ENCODE assay signal across 16 cellular contexts in genomic region chr22:43427296-43428004, GRCh38. TPM values are rescaled to one million over a fixed set of nuclear protein-coding genes. Genes with fewer than 3 reads are reported as not detected.
DNase-seq lines count a peak whose midpoint lies in the region; ATAC-seq and TF ChIP-seq lines count a peak whose summit lies in the region.
"Had no signal": no experiment of that assay in that cellular context is flagged by ENCODE, and none has a peak within 500 bp of the region (broad histone marks: within the 10 kb centered on the region; RNA-seq: fewer than 3 reads in every experiment).

No MANE protein-coding gene starts in this region.

- no peak overlapping the region for H3K14ac ChIP-seq in neuronal stem cell (ENCODE audit: low read length)

- CTCF ChIA-PET in activated CD4-positive, alpha-beta memory T cell treated with anti-CD3 and anti-CD28 coated beads, Interleukin-2, amount 10 ng/mL, durations not matched to agents 7 days and 5 days (lab: Charles Lee) = no interaction called here

- TF ChIP-seq CTCF in GM12872 (IDR thresholded peaks at IDR 0.05; ENCODE audit: insufficient read depth, low read depth, low read length) (peak; percentile 8; the same call in 1 of the 3 replicates), RWPE2 (IDR thresholded peaks at IDR 0.05; ENCODE audit: poor library complexity, severe bottlenecking) (no peak), glutamatergic neuron (IDR thresholded peaks at IDR 0.05; ENCODE audit: partially characterized antibody, unreplicated experiment) (peak; percentile 31)

- peak; percentile 35 for DNase-seq in RWPE2 (ENCODE audit: low spot score)
- DNase-seq in glutamatergic neuron = peak; percentile 5
- DNase-seq in neuronal stem cell (ENCODE audit: low spot score) = no peak
- DNase-seq in T-helper 1 cell = no peak
- DNase-seq in kidney glomerular epithelial cell (lab: John Stamatoyannopoulos, UW) = no peak
- DNase-seq in amygdala (lab: John Stamatoyannopoulos, UW) = no peak
- no peak for DNase-seq in activated CD4-positive, alpha-beta memory T cell treated with anti-CD3 and anti-CD28 coated beads, Interleukin-2, amount 10 ng/mL, durations not matched to agents 7 days and 5 days
- DNase-seq: ACHN; Calu3; CD4-positive, alpha-beta memory T cell; Kasumi-1; NCI-H1105 treated with DMSO at 0.1 percent for 48 hours; NCI-H1930; NCI-H69; RPMI8226 had no signal

- no peak overlapping the region for H2BK5ac ChIP-seq in neuronal stem cell (ENCODE audit: low read length)

- no peak overlapping the region for H3K23ac ChIP-seq in neuronal stem cell (ENCODE audit: low read depth, low read length, poor library complexity)

- H2BK12ac ChIP-seq in neuronal stem cell (ENCODE audit: low read length) = no peak overlapping the region

- H3K4me1 ChIP-seq in RWPE2 (ENCODE audit: insufficient read depth, poor library complexity, severe bottlenecking) (no peaks in the 10 kb centered on the region), neuronal stem cell (ENCODE audit: control insufficient read depth in 2 of 2, insufficient read depth in 1 of 2, low read depth in 1 of 2, low read length in 2 of 2) (peaks cover 0 to 38% of the 10 kb centered on the region in 2 donors)

- peaks cover 49% of the 10 kb centered on the region for H3K27me3 ChIP-seq in RWPE2 (ENCODE audit: insufficient read depth, poor library complexity, severe bottlenecking)
- peaks cover 0 to 19% (median 0%) of the 10 kb centered on the region in 3 experiments for H3K27me3 ChIP-seq in neuronal stem cell (ENCODE audit: control insufficient read depth in 3 of 3, insufficient read depth in 3 of 3, low read depth in 1 of 3, low read length in 3 of 3)

- no CpG with 5 or more reads among the region's 23 CpGs for WGBS in neuronal stem cell (ENCODE audit: extremely low coverage in 2 of 2, insufficient read length in 2 of 2, insufficient replicate concordance in 1 of 2), 2 donors

- H4K8ac ChIP-seq in neuronal stem cell (ENCODE audit: low read depth, low read length) = no peak overlapping the region

- H3K18ac ChIP-seq in neuronal stem cell (ENCODE audit: low read length) = peak overlapping the region; percentile 84

- H2AK5ac ChIP-seq in neuronal stem cell (ENCODE audit: low read depth, low read length) = peak overlapping the region; percentile 54

- ATAC-seq in RWPE2 (ENCODE audit: low read depth) = no peak

- H3K36me3 ChIP-seq in RWPE2 (ENCODE audit: low read depth) (no peaks in the 10 kb centered on the region), neuronal stem cell (replicated peaks in 1 of 2; ENCODE audit: control insufficient read depth in 2 of 2, insufficient read depth in 2 of 2, low read length in 2 of 2) (peaks cover 0 to 4% of the 10 kb centered on the region in 2 donors)

- no peak overlapping the region for H2BK120ac ChIP-seq in neuronal stem cell (ENCODE audit: low read depth, low read length)

- H3K9me3 Mint-ChIP-seq in glutamatergic neuron (ENCODE audit: unreplicated experiment) = no peaks in the 10 kb centered on the region
- H3K9me3 Mint-ChIP-seq in activated CD4-positive, alpha-beta memory T cell treated with anti-CD3 and anti-CD28 coated beads, Interleukin-2, amount 10 ng/mL, durations not matched to agents 7 days and 5 days = no peaks in the 10 kb centered on the region
- H3K9me3 Mint-ChIP-seq: CD4-positive, alpha-beta memory T cell had no signal

- POLR2A ChIA-PET in activated CD4-positive, alpha-beta memory T cell treated with anti-CD3 and anti-CD28 coated beads, Interleukin-2, amount 10 ng/mL, durations not matched to agents 7 days and 5 days (lab: Charles Lee) = no interaction called here

- H3K4me2 ChIP-seq in neuronal stem cell (ENCODE audit: insufficient read depth, low read length, poor library complexity, severe bottlenecking) = no peak overlapping the region

- H3K4me3 Mint-ChIP-seq in glutamatergic neuron (ENCODE audit: unreplicated experiment) = no peak overlapping the region
- no peak overlapping the region for H3K4me3 Mint-ChIP-seq in activated CD4-positive, alpha-beta memory T cell treated with anti-CD3 and anti-CD28 coated beads, Interleukin-2, amount 10 ng/mL, durations not matched to agents 7 days and 5 days
- H3K4me3 Mint-ChIP-seq: CD4-positive, alpha-beta memory T cell had no signal

- H3K36me3 Mint-ChIP-seq in glutamatergic neuron (ENCODE audit: unreplicated experiment) = no peaks in the 10 kb centered on the region
- H3K36me3 Mint-ChIP-seq in activated CD4-positive, alpha-beta memory T cell treated with anti-CD3 and anti-CD28 coated beads, Interleukin-2, amount 10 ng/mL, durations not matched to agents 7 days and 5 days (ENCODE audit: low read depth) = no peaks in the 10 kb centered on the region
- H3K36me3 Mint-ChIP-seq: CD4-positive, alpha-beta memory T cell had no signal

- no peak overlapping the region for H3K4ac ChIP-seq in neuronal stem cell (ENCODE audit: low read length)

- H3K27ac ChIP-seq in RWPE2 (ENCODE audit: poor library complexity, severe bottlenecking) (no peak overlapping the region), neuronal stem cell (replicated peaks; ENCODE audit: low read length) (no peak overlapping the region)

- H3K4me3 ChIP-seq in RWPE2 (ENCODE audit: severe bottlenecking) (no peak overlapping the region), neuronal stem cell (ENCODE audit: low read length in 2 of 2) (no peak overlapping the region)

- H3K9me3 ChIP-seq in RWPE2 (ENCODE audit: severe bottlenecking) (no peaks in the 10 kb centered on the region), neuronal stem cell (replicated peaks in 1 of 2; ENCODE audit: control insufficient read depth in 2 of 2, insufficient read depth in 1 of 2, low read depth in 1 of 2, low read length in 2 of 2) (no peaks in the 10 kb centered on the region)

- peaks cover 4% of the 10 kb centered on the region for H3K4me1 Mint-ChIP-seq in glutamatergic neuron (ENCODE audit: low read depth, unreplicated experiment)
- H3K4me1 Mint-ChIP-seq in activated CD4-positive, alpha-beta memory T cell treated with anti-CD3 and anti-CD28 coated beads, Interleukin-2, amount 10 ng/mL, durations not matched to agents 7 days and 5 days = no peaks in the 10 kb centered on the region
- H3K4me1 Mint-ChIP-seq: CD4-positive, alpha-beta memory T cell had no signal

- H3K79me1 ChIP-seq in neuronal stem cell (ENCODE audit: low read depth, low read length) = peaks cover 6% of the 10 kb centered on the region

- peak overlapping the region; percentile 30 for H2BK15ac ChIP-seq in neuronal stem cell (ENCODE audit: low read length)

- no peak overlapping the region for H3K9ac ChIP-seq in neuronal stem cell (ENCODE audit: low read depth, low read length, poor library complexity)

- H2AFZ ChIP-seq in neuronal stem cell (ENCODE audit: low read length) = no peak overlapping the region

- H4K91ac ChIP-seq in neuronal stem cell (ENCODE audit: low read depth, low read length, poor library complexity) = no peak overlapping the region

- no peak overlapping the region for H3K27ac Mint-ChIP-seq in glutamatergic neuron (ENCODE audit: unreplicated experiment)
- H3K27ac Mint-ChIP-seq in activated CD4-positive, alpha-beta memory T cell treated with anti-CD3 and anti-CD28 coated beads, Interleukin-2, amount 10 ng/mL, durations not matched to agents 7 days and 5 days = no peak overlapping the region
- H3K27ac Mint-ChIP-seq: CD4-positive, alpha-beta memory T cell had no signal

- H3K27me3 Mint-ChIP-seq in glutamatergic neuron (ENCODE audit: unreplicated experiment) = peaks cover 2% of the 10 kb centered on the region
- H3K27me3 Mint-ChIP-seq in activated CD4-positive, alpha-beta memory T cell treated with anti-CD3 and anti-CD28 coated beads, Interleukin-2, amount 10 ng/mL, durations not matched to agents 7 days and 5 days = peaks cover 3% of the 10 kb centered on the region

RNA-seq across cellular contexts. Expression of gene MPPED1, which starts 15.6 kb away (rescaled TPM):
- 0.37 TPM for total RNA-seq in glutamatergic neuron (ENCODE audit: unreplicated experiment)
- 37.3 TPM for polyA plus RNA-seq in neuronal stem cell (2013, experiment 1 of 2)
- 37.4 TPM for polyA plus RNA-seq in neuronal stem cell (2013, experiment 2 of 2)
- not detected for total RNA-seq in activated CD4-positive, alpha-beta memory T cell treated with anti-CD3 and anti-CD28 coated beads, Interleukin-2, amount 10 ng/mL, durations not matched to agents 7 days and 5 days
- total RNA-seq: Calu3; CD4-positive, alpha-beta memory T cell had no signal
- polyA plus RNA-seq: CD4-positive, alpha-beta memory T cell had no signal

Comparison
In these comparisons a context has a peak if more than half of its experiments do, and no peak if none do; other contexts are left out.
1. DNase-seq: peak in RWPE2 (single experiment) and glutamatergic neuron (single experiment); none in neuronal stem cell (single experiment), T-helper 1 cell (0 of 5), kidney glomerular epithelial cell (single experiment), amygdala (0 of 56) and activated CD4-positive, alpha-beta memory T cell treated with anti-CD3 and anti-CD28 coated beads, Interleukin-2, amount 10 ng/mL, durations not matched to agents 7 days and 5 days (single experiment).